9 cellular contexts compared by ENCODE assay signal in the genomic region with DNA sequence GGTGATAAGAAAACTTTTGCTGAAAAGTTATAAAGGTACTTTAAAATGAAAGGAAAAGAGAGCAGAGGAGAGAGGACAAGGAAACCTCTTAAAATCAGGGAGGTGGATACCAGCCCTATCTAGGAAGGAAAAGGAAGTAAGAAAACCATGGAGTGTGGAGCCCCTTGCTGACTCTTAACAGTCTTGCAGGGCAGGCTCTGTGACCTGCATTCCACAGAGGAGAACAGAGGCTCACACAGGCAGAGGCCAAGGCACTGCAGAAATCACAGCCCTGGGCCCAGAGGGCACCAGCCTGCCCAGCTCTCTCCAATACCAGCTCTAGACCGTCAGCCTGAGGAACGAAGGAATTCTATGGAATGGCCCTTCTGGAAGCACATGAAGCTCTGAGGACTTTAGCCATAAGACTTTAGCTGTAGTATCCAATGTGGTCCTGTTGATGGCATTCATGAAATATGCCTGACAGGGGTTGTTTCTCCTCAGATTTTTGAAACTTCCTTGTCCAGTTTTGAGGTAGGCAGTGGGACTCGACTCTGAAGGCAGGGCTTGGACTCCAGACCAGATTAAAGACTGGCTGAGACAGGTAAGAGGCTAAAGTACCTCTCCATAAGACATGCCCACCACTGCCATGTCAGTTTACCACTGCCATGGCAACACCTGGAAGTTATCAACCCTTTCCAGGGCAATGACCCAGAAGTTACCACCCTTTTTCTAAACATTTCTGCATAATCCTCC.
DNase-seq lines count a peak whose midpoint lies in the region; ATAC-seq, FAIRE-seq and TF ChIP-seq lines count a peak whose summit lies in the region.
"Had no signal": no experiment of that assay in that cellular context is flagged by ENCODE, and none has a peak within 500 bp of the region (broad histone marks: within the 10 kb centered on the region; RNA-seq: fewer than 3 reads in every experiment).

No MANE protein-coding gene starts in this region.

- no peak overlapping the region for H2BK20ac ChIP-seq in IMR-90 (ENCODE audit: low read depth, low read length)

- no peak overlapping the region for H2BK5ac ChIP-seq in IMR-90 (ENCODE audit: low read depth, low read length, poor library complexity, severe bottlenecking)
- no peak overlapping the region for H2BK5ac ChIP-seq in neuronal stem cell (ENCODE audit: low read length)

- H4K20me1 ChIP-seq in IMR-90 (ENCODE audit: insufficient read depth, low read length), result no peaks in the 10 kb centered on the region

- H3K9ac ChIP-seq in IMR-90 (ENCODE audit: low read depth, low read length), result no peak overlapping the region
- H3K9ac ChIP-seq in kidney (ENCODE audit: low read length in 2 of 2), result no peak overlapping the region
- H3K9ac ChIP-seq in neuronal stem cell (ENCODE audit: low read depth, low read length, poor library complexity), result no peak overlapping the region

- no peak overlapping the region for H3K56ac ChIP-seq in IMR-90 (ENCODE audit: extremely low read depth, insufficient read depth, low read length)

- peaks cover 5 to 12% of the 10 kb centered on the region in 2 experiments; a peak in 3 of 4 replicates for H3K79me1 ChIP-seq in IMR-90 (ENCODE audit: low read depth in 1 of 2, low read length in 2 of 2)
- no peaks in the 10 kb centered on the region for H3K79me1 ChIP-seq in neuronal stem cell (ENCODE audit: low read depth, low read length)

- peak overlapping the region; percentile 46 for H2AFZ ChIP-seq in IMR-90 (replicated peaks; ENCODE audit: low read length, poor library complexity)
- no peak overlapping the region for H2AFZ ChIP-seq in neuronal stem cell (ENCODE audit: low read length)

- H3K36me3 Mint-ChIP-seq in effector memory CD8-positive, alpha-beta T cell (ENCODE audit: insufficient read depth), result no peaks in the 10 kb centered on the region

- H3K9me3 ChIP-seq in IMR-90 (ENCODE audit: control insufficient read depth, insufficient read depth, low read length) (no peaks in the 10 kb centered on the region), kidney (ENCODE audit: control insufficient read depth in 1 of 2, low read length in 2 of 2) (no peaks in the 10 kb centered on the region), neuronal stem cell (replicated peaks in 1 of 2; ENCODE audit: control insufficient read depth in 2 of 2, insufficient read depth in 1 of 2, low read depth in 1 of 2, low read length in 2 of 2) (peaks cover 17 to 26% of the 10 kb centered on the region in 2 donors)

- H2BK120ac ChIP-seq in IMR-90 (ENCODE audit: low read depth, low read length), result no peak overlapping the region
- no peak overlapping the region for H2BK120ac ChIP-seq in neuronal stem cell (ENCODE audit: low read depth, low read length)

- H3K23ac ChIP-seq in IMR-90 (ENCODE audit: low read depth, low read length), result no peak overlapping the region
- H3K23ac ChIP-seq in neuronal stem cell (ENCODE audit: low read depth, low read length, poor library complexity), result no peak overlapping the region

- peak; percentile 98 for ATAC-seq in IMR-90 (ENCODE audit: low read depth)
- ATAC-seq in effector memory CD8-positive, alpha-beta T cell (replicated peaks), result no peak
- ATAC-seq in GM19035 (IDR thresholded peaks at IDR 0.05; ENCODE audit: unreplicated experiment), result no peak

- no peaks in the 10 kb centered on the region for H3K9me3 Mint-ChIP-seq in effector memory CD8-positive, alpha-beta T cell

- no peak overlapping the region for H4K8ac ChIP-seq in IMR-90 (ENCODE audit: low read depth in 2 of 2, low read length in 2 of 2)
- H4K8ac ChIP-seq in neuronal stem cell (ENCODE audit: low read depth, low read length), result no peak overlapping the region

- H3K4ac ChIP-seq in IMR-90 (ENCODE audit: low read depth, low read length) (no peak overlapping the region; the same call in 1 of the 2 replicates), neuronal stem cell (ENCODE audit: low read length) (no peak overlapping the region)

- H3K4me1 Mint-ChIP-seq in effector memory CD8-positive, alpha-beta T cell (ENCODE audit: low read depth in 2 of 2), result peaks cover 5 to 6% of the 10 kb centered on the region in 2 donors

- no peaks in the 10 kb centered on the region for H3K36me3 ChIP-seq in IMR-90 (ENCODE audit: control insufficient read depth, insufficient read depth, low read length)
- no peaks in the 10 kb centered on the region for H3K36me3 ChIP-seq in kidney (ENCODE audit: control insufficient read depth in 1 of 2, insufficient read depth in 2 of 2, low read length in 2 of 2)
- H3K36me3 ChIP-seq in neuronal stem cell (replicated peaks in 1 of 2; ENCODE audit: control insufficient read depth in 2 of 2, insufficient read depth in 2 of 2, low read length in 2 of 2), result no peaks in the 10 kb centered on the region

- H2AK5ac ChIP-seq in IMR-90 (ENCODE audit: low read depth, low read length) (no peak overlapping the region), neuronal stem cell (ENCODE audit: low read depth, low read length) (no peak overlapping the region)

- H3K14ac ChIP-seq in IMR-90 (replicated peaks; ENCODE audit: low read depth, low read length), result no peak overlapping the region
- no peak overlapping the region for H3K14ac ChIP-seq in neuronal stem cell (ENCODE audit: low read length)

- intact Hi-C loops in IMR-90 (cut with micrococcal nuclease) (loop anchor here (1.0 to 10.0 kb wide), 4 partner anchors 173 to 856 kb away; no protein-coding TSS in a partner anchor), kidney (cut with DNase I) (no loop called here)

- H3K27ac ChIP-seq in IMR-90 (ENCODE audit: insufficient read depth, low read length), result no peak overlapping the region
- peak overlapping the region in 1 of 2 donors; percentile 42 for H3K27ac ChIP-seq in kidney (ENCODE audit: low read depth in 2 of 2, low read length in 2 of 2)
- H3K27ac ChIP-seq in neuronal stem cell (replicated peaks; ENCODE audit: low read length), result no peak overlapping the region

- TF ChIP-seq CTCF in AG04449 (IDR thresholded peaks at IDR 0.05; ENCODE audit: insufficient read depth, low read length, missing control alignments), result peak; percentile 72
- TF ChIP-seq CTCF in IMR-90 (conservative IDR thresholded peaks at IDR 0.05; ENCODE audit: low read depth, low read length), result peak; percentile 83
- peak; percentile 61 for TF ChIP-seq CTCF in kidney (IDR thresholded peaks at IDR 0.05; ENCODE audit: borderline replicate concordance, extremely low read depth, insufficient read depth)

- H2BK15ac ChIP-seq in IMR-90 (ENCODE audit: low read depth, low read length) (no peak overlapping the region), neuronal stem cell (ENCODE audit: low read length) (no peak overlapping the region)

- H3K4me1 ChIP-seq in IMR-90 (ENCODE audit: control insufficient read depth, insufficient read depth, low read length), result peaks cover 9% of the 10 kb centered on the region; the same call in 1 of the 2 replicates
- H3K4me1 ChIP-seq in kidney (ENCODE audit: control insufficient read depth in 1 of 2, insufficient read depth in 1 of 2, low read depth in 1 of 2, low read length in 2 of 2), result peaks cover 0 to 2% of the 10 kb centered on the region in 2 donors
- H3K4me1 ChIP-seq in neuronal stem cell (ENCODE audit: control insufficient read depth in 2 of 2, insufficient read depth in 1 of 2, low read depth in 1 of 2, low read length in 2 of 2), result peaks cover 1 to 19% of the 10 kb centered on the region in 2 donors

- H2BK12ac ChIP-seq in neuronal stem cell (ENCODE audit: low read length), result no peak overlapping the region

- DNase-seq in AG04449 (ENCODE audit: low read depth, low spot score), result no peak
- DNase-seq in IMR-90, result peak; percentile 81
- DNase-seq in astrocyte of the hippocampus (ENCODE audit: low read depth, low spot score), result peak; percentile 75
- no peak for DNase-seq in kidney
- no peak for DNase-seq in NCI-H2171 (lab: John Stamatoyannopoulos, UW)
- DNase-seq in effector memory CD8-positive, alpha-beta T cell, result no peak
- DNase-seq in neuronal stem cell (ENCODE audit: low spot score), result no peak
- DNase-seq: NCI-H146 had no signal

- no peak overlapping the region for H3K4me3 Mint-ChIP-seq in effector memory CD8-positive, alpha-beta T cell

- H3K27ac Mint-ChIP-seq in effector memory CD8-positive, alpha-beta T cell, result no peak overlapping the region

- no peak overlapping the region for H3K18ac ChIP-seq in IMR-90 (ENCODE audit: low read depth, low read length)
- H3K18ac ChIP-seq in neuronal stem cell (ENCODE audit: low read length), result no peak overlapping the region

- H4K91ac ChIP-seq in IMR-90 (ENCODE audit: insufficient read depth, low read depth, low read length) (no peak overlapping the region), neuronal stem cell (ENCODE audit: low read depth, low read length, poor library complexity) (no peak overlapping the region)

- dilution Hi-C loops in IMR-90 (cut with HindIII; ENCODE audit: low sequenced_read_pairs, unreplicated experiment), result no loop called here

- H3K27me3 Mint-ChIP-seq in effector memory CD8-positive, alpha-beta T cell, result no peaks in the 10 kb centered on the region

- no CpG with 5 or more reads among the region's 3 CpGs for WGBS in IMR-90 (ENCODE audit: extremely low coverage in 2 of 2, insufficient read length in 1 of 2), 2 experiments
- WGBS in neuronal stem cell (ENCODE audit: extremely low coverage in 2 of 2, insufficient read length in 2 of 2, insufficient replicate concordance in 1 of 2), 2 donors, result no CpG with 5 or more reads among the region's 3 CpGs

- no peak overlapping the region for H4K5ac ChIP-seq in IMR-90 (ENCODE audit: low read depth, low read length)

- no peak for FAIRE-seq in kidney (lab: Jason Lieb, UNC)

- H3K4me2 ChIP-seq in IMR-90 (ENCODE audit: low read depth, low read length) (no peak overlapping the region), neuronal stem cell (ENCODE audit: insufficient read depth, low read length, poor library complexity, severe bottlenecking) (no peak overlapping the region)

- POLR2A ChIA-PET in AG04449 (lab: Yijun Ruan, JAX) (no interaction called here), IMR-90 (lab: Charles Lee; ENCODE audit: unreplicated experiment) (no interaction called here)

- CTCF ChIA-PET in AG04449 (lab: Yijun Ruan, JAX), result interaction anchor here (1.4 to 3.5 kb wide), 6 partner anchors 10 to 855 kb away, joined by 3 to 23 read pairs (median 6); a partner anchor contains a TSS
- CTCF ChIA-PET in IMR-90 (lab: Yijun Ruan, JAX), result interaction anchor here (0.8 kb wide), 1 partner anchor 10 kb away, joined by 4 read pairs; no protein-coding TSS in a partner anchor

- H3K27me3 ChIP-seq in IMR-90 (ENCODE audit: control insufficient read depth, insufficient read depth, low read length) (no peaks in the 10 kb centered on the region), neuronal stem cell (ENCODE audit: control insufficient read depth in 3 of 3, insufficient read depth in 3 of 3, low read depth in 1 of 3, low read length in 3 of 3) (no peaks in the 10 kb centered on the region)

- 0 out of 2 replicates have a peak, but pooled peaks have one; percentile 27 for TF ChIP-seq POLR2A in IMR-90 (IDR thresholded peaks at IDR 0.05; ENCODE audit: low read depth, low read length)

- no peak overlapping the region for H2AK9ac ChIP-seq in IMR-90 (replicated peaks; ENCODE audit: low read depth, low read length, poor library complexity)

- H3K9me1 ChIP-seq in IMR-90 (ENCODE audit: insufficient read depth, low read length), result peaks cover 3% of the 10 kb centered on the region

- H3K4me3 ChIP-seq in AG04449 (ENCODE audit: low read depth, low read length), result no peak overlapping the region
- H3K4me3 ChIP-seq in IMR-90 (ENCODE audit: insufficient read depth, low read depth, low read length), result no peak overlapping the region
- no peak overlapping the region for H3K4me3 ChIP-seq in kidney (ENCODE audit: low read length in 2 of 2)
- no peak overlapping the region for H3K4me3 ChIP-seq in neuronal stem cell (ENCODE audit: low read length in 2 of 2)

- TF ChIP-seq RAD21 in IMR-90 (IDR thresholded peaks at IDR 0.05; ENCODE audit: low read length), result peak; percentile 93

- BruUV-seq in IMR-90 (replicated peaks; lab: Mats Ljungman, UMichigan), result no TSS peak

- in situ Hi-C loops in IMR-90 (cut with MboI; ENCODE audit: low sequenced_read_pairs), result loop anchor here (25.0 kb wide), 1 partner anchor 180 kb away; no protein-coding TSS in a partner anchor

Comparison
In these comparisons a context has a peak if more than half of its experiments do, and no peak if none do; other contexts are left out.
1. DNase-seq: peak in IMR-90 (single experiment) and astrocyte of the hippocampus (single experiment); none in AG04449 (single experiment), kidney (single experiment), NCI-H2171 (single experiment), effector memory CD8-positive, alpha-beta T cell (0 of 3) and neuronal stem cell (single experiment).
2. Peak in every context shown above with its lines, with median percentiles within 50 percentile points of each other: CTCF ChIP-seq.